Comparison of ENCODE assay signal across 8 cellular contexts in the genomic region with DNA sequence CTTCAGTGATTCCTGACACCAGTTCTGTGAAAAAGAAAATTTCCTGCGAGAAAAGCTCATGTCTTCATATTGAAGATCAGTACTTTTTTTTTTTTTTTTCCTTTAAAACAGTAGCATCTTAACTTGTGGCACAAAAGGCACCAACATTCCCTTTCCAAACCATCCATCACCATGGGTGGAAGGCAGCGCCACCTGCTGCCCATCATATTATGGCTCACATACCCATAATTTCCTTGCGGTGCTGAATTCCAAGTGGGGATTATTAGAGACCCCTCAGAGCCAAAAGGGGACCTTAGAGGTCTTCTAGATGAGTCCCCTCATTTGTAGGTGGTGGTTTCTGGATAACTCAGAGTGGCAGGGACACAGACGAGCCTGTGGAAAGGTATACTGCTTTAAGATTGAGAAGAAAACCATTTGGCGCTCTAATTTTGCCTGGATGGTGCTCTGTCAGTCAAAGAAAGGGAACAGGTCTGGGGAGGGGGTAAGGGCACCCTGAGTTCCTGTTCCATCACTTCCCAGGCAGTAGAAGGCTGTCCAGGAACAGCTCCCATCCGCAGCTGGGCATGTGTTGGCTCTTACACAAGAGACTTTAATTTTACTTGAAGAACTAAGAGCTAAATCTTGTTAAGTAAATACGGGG. TPM values are rescaled to one million over a fixed set of nuclear protein-coding genes. Genes with fewer than 3 reads are reported as not detected.
DNase-seq lines count a peak whose midpoint lies in the region; ATAC-seq and TF ChIP-seq lines count a peak whose summit lies in the region.

No MANE protein-coding gene starts in this region.

- H3K4me1 Mint-ChIP-seq in T-cell (no peaks in the 10 kb centered on the region), chondrocyte (ENCODE audit: low read depth) (no peaks in the 10 kb centered on the region), memory B cell (peaks cover 5% of the 10 kb centered on the region)

- POLR2A ChIA-PET in T-cell (lab: Charles Lee), result interaction anchor here in 1 of 2 donors (0.6 kb wide), 1 partner anchor 48 kb away, joined by 5 read pairs; no protein-coding TSS in a partner anchor

- no peak overlapping the region for H3K4me3 Mint-ChIP-seq in T-cell
- no peak overlapping the region for H3K4me3 Mint-ChIP-seq in chondrocyte (ENCODE audit: unreplicated experiment)
- H3K4me3 Mint-ChIP-seq in memory B cell, result no peak overlapping the region

- DNase-seq in COR-L47 (lab: John Stamatoyannopoulos, UW) (peak; percentile 23), HK-2 (ENCODE audit: unreplicated experiment) (peak; percentile 56), T-cell (peak in 21 of 34 experiments; percentile 14 to 58 (median 38)), chondrocyte (ENCODE audit: low spot score) (no peak), memory B cell (ENCODE audit: low spot score in 2 of 2) (peak; percentile 23 to 50)
- peak; percentile 71 for DNase-seq in stimulated activated naive CD8-positive, alpha-beta T cell treated with anti-CD3 and anti-CD28 coated beads, Interleukin-15, Interleukin-2, amounts not matched to agents 100 U/mL and 50 U/mL, for 24 hours

- H3K27ac Mint-ChIP-seq in T-cell (no peak overlapping the region), chondrocyte (ENCODE audit: unreplicated experiment) (no peak overlapping the region), memory B cell (no peak overlapping the region)

- H3K36me3 Mint-ChIP-seq in T-cell, result peaks cover 14% of the 10 kb centered on the region
- peaks cover 15% of the 10 kb centered on the region for H3K36me3 Mint-ChIP-seq in chondrocyte (ENCODE audit: low read depth)
- H3K36me3 Mint-ChIP-seq in memory B cell, result peaks cover 5% of the 10 kb centered on the region

- no peak for ATAC-seq in T-cell (replicated peaks in 1 of 4)
- ATAC-seq in memory B cell (ENCODE audit: low read depth), result no peak
- ATAC-seq in stimulated activated naive CD8-positive, alpha-beta T cell treated with anti-CD3 and anti-CD28 coated beads, Interleukin-15, Interleukin-2, amounts not matched to agents 100 U/mL and 50 U/mL, for 24 hours, result no peak
- no peak for ATAC-seq in GM18498 (IDR thresholded peaks at IDR 0.05; ENCODE audit: unreplicated experiment)
- no peak for ATAC-seq in HG02623 (IDR thresholded peaks at IDR 0.05; ENCODE audit: unreplicated experiment)

- H3K27me3 Mint-ChIP-seq in T-cell (no peaks in the 10 kb centered on the region), chondrocyte (ENCODE audit: low read depth) (no peaks in the 10 kb centered on the region), memory B cell (no peaks in the 10 kb centered on the region)

- CTCF ChIA-PET in T-cell (lab: Charles Lee), result interaction anchor here (0.6 to 2.4 kb wide), 17 partner anchors 12 to 578 kb away, joined by 3 to 18 read pairs (median 3); partner anchors contain the start of genes DUSP3 (in 1 of the 2) and GRN (in 1 of the 2)

- peak; percentile 86 for TF ChIP-seq CTCF in chondrocyte (IDR thresholded peaks at IDR 0.05)

- H3K9me3 Mint-ChIP-seq in T-cell, result no peaks in the 10 kb centered on the region
- H3K9me3 Mint-ChIP-seq in chondrocyte (ENCODE audit: low read depth), result no peaks in the 10 kb centered on the region
- no peaks in the 10 kb centered on the region for H3K9me3 Mint-ChIP-seq in memory B cell

RNA-seq across cellular contexts. Expression of gene SOST, which starts 7.9 kb away (rescaled TPM):
- total RNA-seq in T-cell (not detected), chondrocyte (not detected in 3 replicates)

RNA-seq across cellular contexts. Expression of gene DUSP3, which starts 12.2 kb away (rescaled TPM):
- total RNA-seq in T-cell, result 1 to 10 TPM; 8.1 to 9.8 (median 9.6) TPM
- 39.4 to 60.2 TPM (median 57.7 TPM) in 3 replicates for total RNA-seq in chondrocyte

RNA-seq across cellular contexts. Expression of gene CFAP97D1, which starts 13.7 kb away (rescaled TPM):
- not detected for total RNA-seq in T-cell
- not detected in 3 replicates for total RNA-seq in chondrocyte
